ENCODE assay signal across 9 cellular contexts in the genomic region with DNA sequence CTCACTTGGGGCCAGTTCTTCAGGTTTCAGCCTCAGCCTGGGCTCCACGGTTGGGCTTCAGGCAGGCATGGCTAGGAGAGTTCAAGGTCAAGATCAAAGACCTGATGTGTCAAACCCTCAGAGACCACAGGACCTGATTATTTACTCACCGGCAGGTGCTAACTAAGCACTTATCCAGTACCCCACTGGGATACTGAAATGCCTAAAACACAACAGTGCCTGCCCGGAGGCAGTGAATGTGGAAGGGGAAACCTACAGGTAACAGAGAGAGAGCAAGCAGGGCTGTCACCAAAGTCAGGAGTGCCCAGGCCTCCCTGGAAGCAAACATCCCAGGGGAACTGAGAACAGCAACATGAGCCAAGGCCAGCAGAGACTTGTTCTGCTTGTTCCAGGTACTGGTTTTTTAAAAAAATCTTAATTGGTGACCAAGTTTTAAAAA. TPM values are rescaled to one million over a fixed set of nuclear protein-coding genes. Genes with fewer than 3 reads are reported as not detected.
DNase-seq lines count a peak whose midpoint lies in the region; ATAC-seq and TF ChIP-seq lines count a peak whose summit lies in the region.
"Had no signal": no experiment of that assay in that cellular context is flagged by ENCODE, and none has a peak within 500 bp of the region (broad histone marks: within the 10 kb centered on the region; RNA-seq: fewer than 3 reads in every experiment).

No MANE protein-coding gene starts in this region.

- H3K4me2 ChIP-seq in BLaER1 treated with 17β-estradiol and CSF1 and Interleukin-3, amounts not matched to agents 10 nM and 100 nM = peak overlapping the region in 10 of 11 experiments; percentile 4 to 100 (median 66); a peak in 17 of 22 replicates

- H3K9ac ChIP-seq in BLaER1 treated with 17β-estradiol and CSF1 and Interleukin-3, amounts not matched to agents 10 nM and 100 nM = peak overlapping the region in 3 of 11 experiments; percentile 2 to 38 (median 9); a peak in 2 of 22 replicates
- no peak overlapping the region for H3K9ac ChIP-seq in liver (ENCODE audit: low read depth in 1 of 2, low read length in 2 of 2)

- H3K27me3 ChIP-seq in BLaER1 treated with 17β-estradiol and CSF1 and Interleukin-3, amounts not matched to agents 10 nM and 100 nM = no peaks in the 10 kb centered on the region
- H3K27me3 ChIP-seq in liver (ENCODE audit: control insufficient read depth in 4 of 4, insufficient read depth in 4 of 4, low read length in 3 of 4) (no peaks in the 10 kb centered on the region), ovary (no peaks in the 10 kb centered on the region)
- H3K27me3 ChIP-seq: ascending aorta had no signal

- DNase-seq in activated CD8-positive, alpha-beta T cell treated with anti-CD3 and anti-CD28 coated beads for 36 hours = peak; percentile 50
- no peak for DNase-seq in HFFc6
- no peak for DNase-seq in ovary
- no peak for DNase-seq in omental fat pad (ENCODE audit: low spot score)

- no peak overlapping the region for H3K4me3 ChIP-seq in BLaER1 treated with 17β-estradiol and CSF1 and Interleukin-3, amounts not matched to agents 10 nM and 100 nM
- H3K4me3 ChIP-seq in liver (ENCODE audit: low read depth in 1 of 3, low read length in 3 of 3) (no peak overlapping the region), ovary (no peak overlapping the region)
- H3K4me3 ChIP-seq: ascending aorta had no signal

- CTCF ChIA-PET in activated CD8-positive, alpha-beta T cell treated with anti-CD3 and anti-CD28 coated beads for 36 hours (lab: Charles Lee) = interaction anchor here (1.6 kb wide), 1 partner anchor 47 kb away, joined by 4 read pairs; no protein-coding TSS in a partner anchor

- intact Hi-C loops in activated CD8-positive, alpha-beta T cell treated with anti-CD3 and anti-CD28 coated beads for 36 hours (cut with micrococcal nuclease) = loop anchor here (5.0 kb wide), 1 partner anchor 203 kb away; the partner anchor contains the start of gene AP3S2
- intact Hi-C loops in ovary (cut with DNase I) = no loop called here

- peaks cover 2% of the 10 kb centered on the region for H3K9me3 Mint-ChIP-seq in activated CD8-positive, alpha-beta T cell treated with anti-CD3 and anti-CD28 coated beads for 36 hours
- H3K9me3 Mint-ChIP-seq in HFFc6 = no peaks in the 10 kb centered on the region

- POLR2A ChIA-PET in activated CD8-positive, alpha-beta T cell treated with anti-CD3 and anti-CD28 coated beads for 36 hours (lab: Charles Lee) = interaction anchor here (1.2 kb wide), 1 partner anchor 172 kb away, joined by 3 read pairs; no protein-coding TSS in a partner anchor

- no peaks in the 10 kb centered on the region for H3K9me3 ChIP-seq in BLaER1 treated with 17β-estradiol and CSF1 and Interleukin-3, amounts not matched to agents 10 nM and 100 nM (replicated peaks in 1 of 11)
- no peaks in the 10 kb centered on the region for H3K9me3 ChIP-seq in liver (ENCODE audit: control insufficient read depth in 4 of 4, low read length in 3 of 4)
- no peaks in the 10 kb centered on the region for H3K9me3 ChIP-seq in ovary
- H3K9me3 ChIP-seq: ascending aorta had no signal

- H3K4me1 ChIP-seq in BLaER1 treated with 17β-estradiol and CSF1 and Interleukin-3, amounts not matched to agents 10 nM and 100 nM = peaks cover 51 to 61% (median 57%) of the 10 kb centered on the region in 10 experiments
- peaks cover 20 to 52% (median 32%) of the 10 kb centered on the region in 4 donors for H3K4me1 ChIP-seq in liver (ENCODE audit: control insufficient read depth in 4 of 4, insufficient read depth in 4 of 4, low read length in 3 of 4)
- peaks cover 7% of the 10 kb centered on the region for H3K4me1 ChIP-seq in ovary (ENCODE audit: insufficient read depth)

- H4K20me1 ChIP-seq in BLaER1 treated with 17β-estradiol and CSF1 and Interleukin-3, amounts not matched to agents 10 nM and 100 nM = peaks cover 87 to 100% (median 98%) of the 10 kb centered on the region in 11 experiments; a peak in 21 of 22 replicates

- 42% methylated on average over 3 of the region's 3 CpGs for WGBS in liver
- WGBS in ovary, 3 donors = 45 to 60% (median 59%) methylated on average over 3 of the region's 3 CpGs

- TF ChIP-seq POLR2A in ovary (IDR thresholded peaks at IDR 0.05) = no peak

- no peak for TF ChIP-seq CTCF in activated CD8-positive, alpha-beta T cell treated with anti-CD3 and anti-CD28 coated beads for 36 hours (IDR thresholded peaks at IDR 0.05)
- TF ChIP-seq CTCF in liver (IDR thresholded peaks at IDR 0.05; ENCODE audit: low read depth, low read length, missing input control) (no peak), HFFc6 (IDR thresholded peaks at IDR 0.05) (no peak), ovary (IDR thresholded peaks at IDR 0.05) (no peak), omental fat pad (IDR thresholded peaks at IDR 0.05) (no peak)

- ATAC-seq in HG02798 (IDR thresholded peaks at IDR 0.05; ENCODE audit: poor library complexity, unreplicated experiment) (peak; percentile 27), omental fat pad (ENCODE audit: low FRiP score) (no peak), GM19324 (IDR thresholded peaks at IDR 0.05; ENCODE audit: low FRiP score, unreplicated experiment) (no peak)
- no peak for ATAC-seq in activated CD8-positive, alpha-beta T cell treated with anti-CD3 and anti-CD28 coated beads for 36 hours

- H3K27ac Mint-ChIP-seq in activated CD8-positive, alpha-beta T cell treated with anti-CD3 and anti-CD28 coated beads for 36 hours = peak overlapping the region; percentile 96
- no peak overlapping the region for H3K27ac Mint-ChIP-seq in HFFc6

- no peaks in the 10 kb centered on the region for H3K27me3 Mint-ChIP-seq in activated CD8-positive, alpha-beta T cell treated with anti-CD3 and anti-CD28 coated beads for 36 hours
- peaks cover 2% of the 10 kb centered on the region; the same call in 1 of the 2 replicates for H3K27me3 Mint-ChIP-seq in HFFc6 (ENCODE audit: insufficient read depth)

- peaks cover 42% of the 10 kb centered on the region for H3K36me3 Mint-ChIP-seq in activated CD8-positive, alpha-beta T cell treated with anti-CD3 and anti-CD28 coated beads for 36 hours (ENCODE audit: low read depth)
- no peaks in the 10 kb centered on the region for H3K36me3 Mint-ChIP-seq in HFFc6 (ENCODE audit: low read depth)

- H3K4me1 Mint-ChIP-seq in activated CD8-positive, alpha-beta T cell treated with anti-CD3 and anti-CD28 coated beads for 36 hours (ENCODE audit: low read depth) = peaks cover 70% of the 10 kb centered on the region
- peaks cover 44% of the 10 kb centered on the region for H3K4me1 Mint-ChIP-seq in HFFc6 (ENCODE audit: low read depth)

- H3K27ac ChIP-seq in BLaER1 treated with 17β-estradiol and CSF1 and Interleukin-3, amounts not matched to agents 10 nM and 100 nM = peak overlapping the region in 4 of 11 experiments; percentile 9 to 27 (median 16); a peak in 4 of 22 replicates
- H3K27ac ChIP-seq in liver (ENCODE audit: low read depth in 1 of 2, low read length in 2 of 2) = peak overlapping the region; percentile 5 to 13
- no peak overlapping the region for H3K27ac ChIP-seq in ovary
- H3K27ac ChIP-seq: ascending aorta had no signal

- TF ChIP-seq EP300 in ovary (IDR thresholded peaks at IDR 0.05) = no peak

- TF ChIP-seq RAD21 in liver (IDR thresholded peaks at IDR 0.05) = no peak

- H3K4me3 Mint-ChIP-seq in activated CD8-positive, alpha-beta T cell treated with anti-CD3 and anti-CD28 coated beads for 36 hours = peak overlapping the region; percentile 12
- no peak overlapping the region for H3K4me3 Mint-ChIP-seq in HFFc6

- peaks cover 11 to 76% (median 54%) of the 10 kb centered on the region in 11 experiments for H3K36me3 ChIP-seq in BLaER1 treated with 17β-estradiol and CSF1 and Interleukin-3, amounts not matched to agents 10 nM and 100 nM
- peaks cover under 1 to 9% (median 5%) of the 10 kb centered on the region in 4 donors for H3K36me3 ChIP-seq in liver (ENCODE audit: control insufficient read depth in 4 of 4, insufficient read depth in 3 of 4, low read depth in 1 of 4, low read length in 3 of 4)
- no peaks in the 10 kb centered on the region for H3K36me3 ChIP-seq in ovary

TF ChIP-seq in liver, 16 proteins besides CTCF, POLR2A, EP300 and RAD21 (continues in another document):
- no peak for TF ChIP-seq REST (IDR thresholded peaks at IDR 0.05)
- no peak for TF ChIP-seq JUND (IDR thresholded peaks at IDR 0.05)
- TF ChIP-seq HNF4A (conservative IDR thresholded peaks at IDR 0.05) = no peak
- TF ChIP-seq YY1 (IDR thresholded peaks at IDR 0.05) = no peak
- TF ChIP-seq EGR1 (IDR thresholded peaks at IDR 0.05; ENCODE audit: low read depth in 2 of 2) = no peak
- no peak for TF ChIP-seq MAX (IDR thresholded peaks at IDR 0.05)
- no peak for TF ChIP-seq RXRA (IDR thresholded peaks at IDR 0.05)

RNA-seq across cellular contexts. Expression of gene IDH2, which starts 6.7 kb away (rescaled TPM):
- total RNA-seq in activated CD8-positive, alpha-beta T cell treated with anti-CD3 and anti-CD28 coated beads for 36 hours = 100 to 1,000 TPM; 171 to 180 TPM
- total RNA-seq in liver (100 to 1,000 TPM; 149 to 318 TPM), ovary (10 to 100 TPM; 13.7 to 44.6 (median 25.4) TPM), omental fat pad (10 to 100 TPM; 24.9 to 43.7 (median 35.2) TPM)
- polyA plus RNA-seq in liver (100 to 1,000 TPM; 278 to 339 TPM), ovary (10 to 100 TPM; 21.3 to 27.4 TPM)
- total RNA-seq in HFFc6 (2021; fragmentation: NEBNext Ultra II Directional; extraction: Animal tissue kit (Norgen Biotek cat#: 25700)) = 10 to 100 TPM; 26.3 to 32.4 (median 28.9) TPM

Comparison
In these comparisons a context has a peak if more than half of its experiments do, and no peak if none do; other contexts are left out.
1. H3K27ac ChIP-seq: peak in liver (2 of 2); none in ovary (0 of 2).